ENCODE assay signal across 16 cellular contexts in the genomic region with DNA sequence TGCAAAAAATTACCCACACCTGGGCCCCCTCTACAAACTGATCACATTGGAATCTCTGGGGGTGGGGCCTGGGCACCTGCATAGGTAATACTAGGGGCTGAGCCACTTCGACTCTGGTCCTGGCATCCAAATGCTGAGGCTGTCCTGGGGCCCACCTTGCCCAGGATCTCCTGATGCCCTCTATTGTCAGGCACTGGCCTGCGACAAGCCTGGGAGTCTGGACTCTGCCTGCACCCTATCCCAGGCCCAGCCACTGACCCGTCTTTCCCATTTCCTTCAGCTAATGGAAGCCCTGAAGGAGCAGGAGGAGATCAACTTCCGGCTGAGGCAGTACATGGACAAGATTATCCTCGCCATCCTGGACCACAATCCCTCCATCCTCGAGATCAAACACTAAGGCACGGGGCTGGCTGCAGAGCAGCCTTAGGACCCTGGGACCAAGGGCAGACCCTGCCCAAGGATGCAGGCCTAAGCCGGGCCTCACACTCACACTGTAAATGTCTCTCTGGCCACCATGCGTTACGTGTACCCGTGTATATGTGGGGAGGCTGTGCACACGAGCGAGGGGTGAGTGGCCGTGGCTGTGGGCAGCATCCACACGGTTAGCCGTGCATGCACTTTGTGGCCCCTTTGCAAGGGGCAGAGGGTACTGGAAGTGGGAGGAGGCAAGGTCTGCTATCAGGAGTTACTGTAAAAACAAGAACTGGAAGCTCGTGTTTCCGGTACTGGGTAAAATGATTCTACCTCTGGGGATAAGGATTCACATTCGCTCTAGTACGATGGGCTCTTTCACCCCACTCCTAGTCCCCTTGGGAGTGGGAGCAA.
DNase-seq lines count a peak whose midpoint lies in the region; ATAC-seq and TF ChIP-seq lines count a peak whose summit lies in the region.
"Had no signal": no experiment of that assay in that cellular context is flagged by ENCODE, and none has a peak within 500 bp of the region (broad histone marks: within the 10 kb centered on the region; RNA-seq: fewer than 3 reads in every experiment).

No MANE protein-coding gene starts in this region.

- no peak overlapping the region for H3K9ac ChIP-seq in MM.1S (ENCODE audit: low read length)

- POLR2A ChIA-PET in CD4-positive, alpha-beta T cell (lab: Charles Lee) = no interaction called here

- no peak for TF ChIP-seq CTCF in CD4-positive, alpha-beta T cell (IDR thresholded peaks at IDR 0.05)
- TF ChIP-seq CTCF in spleen (IDR thresholded peaks at IDR 0.05 in 8 of 11, conservative IDR thresholded peaks at IDR 0.05 in 3 of 11) (no peak), MM.1S (IDR thresholded peaks at IDR 0.05; ENCODE audit: low read length) (no peak), Peyer's patch (IDR thresholded peaks at IDR 0.05) (no peak)

- no peaks in the 10 kb centered on the region for H3K27me3 Mint-ChIP-seq in CD4-positive, alpha-beta T cell

- no peak overlapping the region for H2AFZ ChIP-seq in MM.1S (ENCODE audit: low read length)

- CTCF ChIA-PET in CD4-positive, alpha-beta T cell (lab: Charles Lee) = no interaction called here

- H3K4me1 ChIP-seq in spleen = peaks cover 3 to 36% (median 26%) of the 10 kb centered on the region in 6 donors
- peaks cover 21% of the 10 kb centered on the region for H3K4me1 ChIP-seq in MM.1S (ENCODE audit: low read length)
- H3K4me1 ChIP-seq in Peyer's patch = peaks cover 0 to 15% (median 4%) of the 10 kb centered on the region in 4 donors
- H3K4me1 ChIP-seq: BE2C had no signal

- H3K4me3 Mint-ChIP-seq in CD4-positive, alpha-beta T cell = no peak overlapping the region
- H3K4me3 Mint-ChIP-seq: CD8-positive, alpha-beta T cell; HFFc6 had no signal

- peak overlapping the region; percentile 49 for H3K27ac Mint-ChIP-seq in CD4-positive, alpha-beta T cell
- H3K27ac Mint-ChIP-seq: CD8-positive, alpha-beta T cell; HFFc6 had no signal

- intact Hi-C loops in CD4-positive, alpha-beta T cell (cut with DNase I, micrococcal nuclease) = no loop called here
- intact Hi-C loops in spleen (cut with DNase I; ENCODE audit: low total_unique reads) = no loop called here

- 91 to 96% (median 93%) methylated on average over 20 of the region's 20 CpGs for WGBS in spleen, 5 donors

- no peak for DNase-seq in CD4-positive, alpha-beta T cell
- DNase-seq in left kidney (ENCODE audit: low read depth, low spot score) = peak; percentile 51
- DNase-seq in spleen = peak; percentile 56
- no peak for DNase-seq in MM.1S
- no peak for DNase-seq in Peyer's patch
- DNase-seq: BE2C; CD8-positive, alpha-beta T cell; COR-L47; DMS153; DND-41; GDM1; HCEC 1CT; HFFc6 had no signal

- no peaks in the 10 kb centered on the region for H3K9me3 ChIP-seq in CD4-positive, alpha-beta T cell (ENCODE audit: control insufficient read depth, low read length)
- H3K9me3 ChIP-seq in spleen (no peaks in the 10 kb centered on the region), MM.1S (replicated peaks; ENCODE audit: insufficient read depth, low read length) (no peaks in the 10 kb centered on the region), Peyer's patch (no peaks in the 10 kb centered on the region)
- H3K9me3 ChIP-seq: BE2C had no signal

- H3K36me3 ChIP-seq in spleen = peaks cover 0 to 71% (median 49%) of the 10 kb centered on the region in 6 donors
- no peaks in the 10 kb centered on the region for H3K36me3 ChIP-seq in MM.1S (replicated peaks; ENCODE audit: insufficient read depth, low read length)
- peaks cover 0 to 59% (median 0%) of the 10 kb centered on the region in 3 donors for H3K36me3 ChIP-seq in Peyer's patch
- H3K36me3 ChIP-seq: BE2C had no signal

- H3K9me3 Mint-ChIP-seq in CD4-positive, alpha-beta T cell = no peaks in the 10 kb centered on the region
- H3K9me3 Mint-ChIP-seq: CD8-positive, alpha-beta T cell; HFFc6 had no signal

- no peaks in the 10 kb centered on the region for H4K20me1 ChIP-seq in MM.1S (ENCODE audit: insufficient read depth, low read length)

- H3K79me2 ChIP-seq in MM.1S (ENCODE audit: low read length) = no peaks in the 10 kb centered on the region

- H3K4me2 ChIP-seq in MM.1S (ENCODE audit: low read depth, low read length) = no peak overlapping the region

- H3K4me1 Mint-ChIP-seq in CD4-positive, alpha-beta T cell (ENCODE audit: low read depth) = peaks cover 22% of the 10 kb centered on the region

- peaks cover 59% of the 10 kb centered on the region for H3K36me3 Mint-ChIP-seq in CD4-positive, alpha-beta T cell (ENCODE audit: low read depth)

- no peaks in the 10 kb centered on the region for H3K27me3 ChIP-seq in CD4-positive, alpha-beta T cell (ENCODE audit: control insufficient read depth, insufficient read depth, low read length)
- H3K27me3 ChIP-seq in spleen (replicated peaks in 1 of 7) (no peaks in the 10 kb centered on the region), MM.1S (replicated peaks; ENCODE audit: insufficient read depth, low read length) (no peaks in the 10 kb centered on the region), Peyer's patch (no peaks in the 10 kb centered on the region)
- H3K27me3 ChIP-seq: BE2C had no signal

- peaks cover 20% of the 10 kb centered on the region for H3F3A ChIP-seq in MM.1S (ENCODE audit: insufficient read depth, low read length)

- TF ChIP-seq POLR2A in spleen (IDR thresholded peaks at IDR 0.05) (no peak), Peyer's patch (IDR thresholded peaks at IDR 0.05) (no peak)

- H3K27ac ChIP-seq in CD4-positive, alpha-beta T cell (ENCODE audit: low read depth, low read length) = no peak overlapping the region
- H3K27ac ChIP-seq in angular gyrus (ENCODE audit: low read depth, low read length) (peak overlapping the region; percentile 51), spleen (no peak overlapping the region), MM.1S (ENCODE audit: low read length) (no peak overlapping the region), Peyer's patch (no peak overlapping the region)
- H3K27ac ChIP-seq: C4-2B had no signal

- H3K4me3 ChIP-seq in spleen (no peak overlapping the region), MM.1S (ENCODE audit: low read length) (no peak overlapping the region), Peyer's patch (no peak overlapping the region)

- H3K9me2 ChIP-seq in MM.1S (replicated peaks; ENCODE audit: insufficient read depth, low read length) = no peaks in the 10 kb centered on the region

- no peak for ATAC-seq in CD4-positive, alpha-beta T cell (ENCODE audit: poor library complexity)
- ATAC-seq in HG02970 (IDR thresholded peaks at IDR 0.05; ENCODE audit: low FRiP score, unreplicated experiment) = no peak
- ATAC-seq: CD8-positive, alpha-beta T cell had no signal

Comparison
In these comparisons a context has a peak if more than half of its experiments do, and no peak if none do; other contexts are left out.
1. DNase-seq: peak in left kidney (single experiment) and spleen (single experiment); none in CD4-positive, alpha-beta T cell (0 of 10), MM.1S (single experiment) and Peyer's patch (0 of 3).